ENCODE assay signal across 23 cellular contexts in the genomic region with DNA sequence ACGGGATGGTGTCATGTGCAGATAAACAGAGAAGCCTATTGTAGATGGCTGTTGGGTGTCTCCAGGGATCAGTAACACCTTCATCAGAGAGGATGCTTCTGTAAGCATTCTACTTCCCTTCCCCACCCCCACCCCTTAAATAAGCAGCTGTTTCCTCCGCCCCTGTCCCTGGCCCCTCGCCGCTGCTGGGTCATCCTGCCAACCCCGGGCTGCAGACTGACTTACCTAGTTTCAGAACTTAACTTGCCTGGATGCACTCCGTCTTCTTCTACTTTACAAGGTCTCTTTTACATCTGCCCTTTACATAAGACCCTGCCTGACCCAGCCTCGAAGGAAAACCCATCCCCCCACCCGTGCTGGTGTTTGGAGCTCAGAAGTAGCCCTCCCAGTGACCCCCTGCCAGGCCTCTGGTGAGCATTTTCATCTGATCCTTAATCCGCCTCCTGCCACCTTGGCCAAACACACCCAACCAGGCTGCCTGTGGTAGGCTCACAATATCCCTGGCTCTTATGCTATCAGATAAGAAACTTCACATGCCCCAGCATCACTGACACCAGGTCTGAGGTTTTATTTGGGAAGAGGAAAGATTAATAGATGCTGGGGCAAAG.
DNase-seq lines count a peak whose midpoint lies in the region; ATAC-seq and TF ChIP-seq lines count a peak whose summit lies in the region.
"Had no signal": no experiment of that assay in that cellular context is flagged by ENCODE, and none has a peak within 500 bp of the region (broad histone marks: within the 10 kb centered on the region; RNA-seq: fewer than 3 reads in every experiment).

No MANE protein-coding gene starts in this region.

- no CpG with 5 or more reads among the region's 9 CpGs for WGBS in mesendoderm (ENCODE audit: extremely low coverage, insufficient coverage, low lambda C conversion rate)

- peak overlapping the region; percentile 16 for H3K18ac ChIP-seq in mesendoderm (ENCODE audit: low read length)

- DNase-seq in WERI-Rb-1 (peak; percentile 70), mesendoderm (peak; percentile 89), NCI-H1436 (lab: John Stamatoyannopoulos, UW) (no peak), SKM-1 (lab: John Stamatoyannopoulos, UW; ENCODE audit: unreplicated experiment) (no peak), erythroblast (lab: John Stamatoyannopoulos, UW) (no peak)
- DNase-seq: ACHN; activated CD8-positive, alpha-beta T cell treated with anti-CD3 and anti-CD28 coated beads for 36 hours; activated T-cell treated with anti-CD3 and anti-CD28 coated beads, Interleukin-2, amount 50 U/mL, for 1 hour; amygdala; CD8-positive, alpha-beta T cell; DMS153; foreskin melanocyte; naive thymus-derived CD8-positive, alpha-beta T cell; PC-3; SIG-M5; testis had no signal

- 0 out of 2 replicates have a peak, but pooled peaks cover 2% of the 10 kb centered on the region for H3K9me3 ChIP-seq in DOHH2 (ENCODE audit: control insufficient read depth, insufficient read depth, low read length)
- H3K9me3 ChIP-seq in WERI-Rb-1 (ENCODE audit: severe bottlenecking), result no peaks in the 10 kb centered on the region
- H3K9me3 ChIP-seq: HAP-1, testis had no signal

- H3K56ac ChIP-seq in mesendoderm (ENCODE audit: low read length), result peak overlapping the region; percentile 30

- no peak overlapping the region for H4K8ac ChIP-seq in mesendoderm (ENCODE audit: low read depth, low read length)

- no peak for TF ChIP-seq POLR2A in erythroblast (IDR thresholded peaks at IDR 0.05; ENCODE audit: low read length)

- H3K79me1 ChIP-seq in mesendoderm (ENCODE audit: low read length), result no peaks in the 10 kb centered on the region

- H3K4me3 ChIP-seq in DOHH2 (ENCODE audit: low read length), result peak overlapping the region; percentile 50
- H3K4me3 ChIP-seq in WERI-Rb-1 (ENCODE audit: low read depth, low read length), result no peak overlapping the region
- no peak overlapping the region for H3K4me3 ChIP-seq in mesendoderm (ENCODE audit: low read length)
- H3K4me3 ChIP-seq: cardiac muscle cell, HAP-1, testis had no signal

- no peaks in the 10 kb centered on the region for H4K20me1 ChIP-seq in DOHH2 (ENCODE audit: control insufficient read depth, insufficient read depth, low read depth, low read length)

- H2BK15ac ChIP-seq in mesendoderm (replicated peaks; ENCODE audit: low read depth), result no peak overlapping the region

- peak overlapping the region; percentile 29 for H3K23ac ChIP-seq in mesendoderm (ENCODE audit: low read length)

- no peaks in the 10 kb centered on the region for H3K36me3 ChIP-seq in DOHH2 (ENCODE audit: control insufficient read depth, low read length)
- H3K36me3 ChIP-seq in WERI-Rb-1, result no peaks in the 10 kb centered on the region
- no peaks in the 10 kb centered on the region for H3K36me3 ChIP-seq in mesendoderm (ENCODE audit: control insufficient read depth, insufficient read depth, low read length)
- H3K36me3 ChIP-seq: cardiac muscle cell, HAP-1 had no signal

- H3K9ac ChIP-seq in mesendoderm (ENCODE audit: low read length), result no peak overlapping the region

- H3K4ac ChIP-seq in mesendoderm (ENCODE audit: low read depth, low read length), result no peak overlapping the region

- H3K4me2 ChIP-seq in DOHH2 (ENCODE audit: low read length), result peak overlapping the region; percentile 64
- H3K4me2 ChIP-seq in mesendoderm (ENCODE audit: low read length), result no peak overlapping the region

- H2AK5ac ChIP-seq in mesendoderm (ENCODE audit: low read length), result no peak overlapping the region

- H3K79me2 ChIP-seq in DOHH2 (ENCODE audit: control insufficient read depth, low read length), result no peaks in the 10 kb centered on the region
- no peaks in the 10 kb centered on the region for H3K79me2 ChIP-seq in mesendoderm (ENCODE audit: control insufficient read depth, insufficient read depth, low read length)

- no peaks in the 10 kb centered on the region for H3K9me2 ChIP-seq in DOHH2 (replicated peaks; ENCODE audit: control insufficient read depth, low read length)

- H3K27ac ChIP-seq in DOHH2 (ENCODE audit: low read depth, low read length) (peak overlapping the region; percentile 33), WERI-Rb-1 (no peak overlapping the region), mesendoderm (ENCODE audit: low read depth, low read length) (peak overlapping the region; percentile 64)
- H3K27ac ChIP-seq: cardiac muscle cell, epithelial cell of prostate, testis had no signal

- TF ChIP-seq CTCF in DOHH2 (IDR thresholded peaks at IDR 0.05; ENCODE audit: low read depth, low read length, poor library complexity, severe bottlenecking), result no peak
- no peak for TF ChIP-seq CTCF in WERI-Rb-1 (IDR thresholded peaks at IDR 0.05; ENCODE audit: low read depth, low read length)

- no peak overlapping the region for H4K5ac ChIP-seq in mesendoderm (ENCODE audit: low read length)

- no peaks in the 10 kb centered on the region for H3F3A ChIP-seq in DOHH2 (ENCODE audit: control insufficient read depth, insufficient read depth)

- H3K27me3 ChIP-seq in DOHH2 (ENCODE audit: control insufficient read depth, low read length), result no peaks in the 10 kb centered on the region
- no peaks in the 10 kb centered on the region for H3K27me3 ChIP-seq in WERI-Rb-1 (ENCODE audit: insufficient read depth, low read depth, severe bottlenecking)
- H3K27me3 ChIP-seq in mesendoderm (ENCODE audit: insufficient read depth, low read length, poor library complexity), result no peaks in the 10 kb centered on the region
- H3K27me3 ChIP-seq: cardiac muscle cell, testis had no signal

- H3K4me1 ChIP-seq in DOHH2 (ENCODE audit: control insufficient read depth, low read length) (peaks cover 67% of the 10 kb centered on the region), mesendoderm (ENCODE audit: control insufficient read depth, low read depth, low read length) (peaks cover 15% of the 10 kb centered on the region)
- H3K4me1 ChIP-seq: HAP-1, testis had no signal

- H2BK120ac ChIP-seq in mesendoderm (ENCODE audit: low read depth, low read length), result no peak overlapping the region

- peak overlapping the region; percentile 47 for H2BK5ac ChIP-seq in mesendoderm (ENCODE audit: low read length)

- peak; percentile 63 for ATAC-seq in HG03354 (IDR thresholded peaks at IDR 0.05; ENCODE audit: poor library complexity, severe bottlenecking, unreplicated experiment)
- no peak for ATAC-seq in HG03439 (IDR thresholded peaks at IDR 0.05; ENCODE audit: unreplicated experiment)
- ATAC-seq: activated CD8-positive, alpha-beta T cell treated with anti-CD3 and anti-CD28 coated beads for 36 hours; CD8-positive, alpha-beta T cell; naive thymus-derived CD8-positive, alpha-beta T cell; PC-3; sciatic nerve had no signal

Comparison
In these comparisons a context has a peak if more than half of its experiments do, and no peak if none do; other contexts are left out.
1. DNase-seq: peak in WERI-Rb-1 (single experiment) and mesendoderm (single experiment); none in NCI-H1436 (single experiment), SKM-1 (single experiment) and erythroblast (0 of 2).